Comparison of ENCODE assay signal across 1 cellular context in genomic region chr1:66731462-66731861, GRCh38.
TF ChIP-seq lines count a peak whose summit lies in the region.

No MANE protein-coding gene starts in this region.

TF ChIP-seq in GM12878, 131 proteins besides CTCF, POLR2A, EP300 and RAD21 (continued from another document):
- no peak for TF ChIP-seq IRF5 (IDR thresholded peaks at IDR 0.05; ENCODE audit: borderline replicate concordance)
- TF ChIP-seq SREBF1 (IDR thresholded peaks at IDR 0.05; ENCODE audit: low read length), result no peak
- TF ChIP-seq HDAC2 (IDR thresholded peaks at IDR 0.05), result no peak
- TF ChIP-seq BCL11A (IDR thresholded peaks at IDR 0.05; ENCODE audit: low read depth, low read length), result no peak
- TF ChIP-seq TBL1XR1 (IDR thresholded peaks at IDR 0.05; ENCODE audit: low read depth, low read length), result no peak
- TF ChIP-seq ZNF384 (IDR thresholded peaks at IDR 0.05; ENCODE audit: borderline replicate concordance, low read depth, low read length), result no peak
- TF ChIP-seq MYB (IDR thresholded peaks at IDR 0.05; ENCODE audit: borderline replicate concordance, low read depth, low read length), result no peak
- TF ChIP-seq NBN (IDR thresholded peaks at IDR 0.05), result no peak
- TF ChIP-seq BCLAF1 (IDR thresholded peaks at IDR 0.05), result no peak
- no peak for TF ChIP-seq IKZF2 (IDR thresholded peaks at IDR 0.05)
- no peak for TF ChIP-seq RCOR1 (conservative IDR thresholded peaks at IDR 0.05; ENCODE audit: low read depth, low read length)
- TF ChIP-seq MTA2 (IDR thresholded peaks at IDR 0.05; ENCODE audit: low read depth), result no peak
- TF ChIP-seq, protein P1, sequence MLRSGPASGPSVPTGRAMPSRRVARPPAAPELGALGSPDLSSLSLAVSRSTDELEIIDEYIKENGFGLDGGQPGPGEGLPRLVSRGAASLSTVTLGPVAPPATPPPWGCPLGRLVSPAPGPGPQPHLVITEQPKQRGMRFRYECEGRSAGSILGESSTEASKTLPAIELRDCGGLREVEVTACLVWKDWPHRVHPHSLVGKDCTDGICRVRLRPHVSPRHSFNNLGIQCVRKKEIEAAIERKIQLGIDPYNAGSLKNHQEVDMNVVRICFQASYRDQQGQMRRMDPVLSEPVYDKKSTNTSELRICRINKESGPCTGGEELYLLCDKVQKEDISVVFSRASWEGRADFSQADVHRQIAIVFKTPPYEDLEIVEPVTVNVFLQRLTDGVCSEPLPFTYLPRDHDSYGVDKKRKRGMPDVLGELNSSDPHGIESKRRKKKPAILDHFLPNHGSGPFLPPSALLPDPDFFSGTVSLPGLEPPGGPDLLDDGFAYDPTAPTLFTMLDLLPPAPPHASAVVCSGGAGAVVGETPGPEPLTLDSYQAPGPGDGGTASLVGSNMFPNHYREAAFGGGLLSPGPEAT (IDR thresholded peaks at IDR 0.05; ENCODE audit: low read depth), result no peak
- TF ChIP-seq SRF (IDR thresholded peaks at IDR 0.05; ENCODE audit: low read depth in 2 of 2, low read length in 2 of 2), result no peak
TF ChIP-seq in GM12878: peak in this region for 0.
